8 cellular contexts compared by ENCODE assay signal in genomic region chrX:71095555-71095970, GRCh38. TPM values are rescaled to one million over a fixed set of nuclear protein-coding genes. Genes with fewer than 3 reads are reported as not detected.
A peak's percentile ranks its signal among the peaks of the same experiment; 100 is the strongest.
DNase-seq lines count a peak whose midpoint lies in the region; ATAC-seq and TF ChIP-seq lines count a peak whose summit lies in the region.

A gene with protein sequence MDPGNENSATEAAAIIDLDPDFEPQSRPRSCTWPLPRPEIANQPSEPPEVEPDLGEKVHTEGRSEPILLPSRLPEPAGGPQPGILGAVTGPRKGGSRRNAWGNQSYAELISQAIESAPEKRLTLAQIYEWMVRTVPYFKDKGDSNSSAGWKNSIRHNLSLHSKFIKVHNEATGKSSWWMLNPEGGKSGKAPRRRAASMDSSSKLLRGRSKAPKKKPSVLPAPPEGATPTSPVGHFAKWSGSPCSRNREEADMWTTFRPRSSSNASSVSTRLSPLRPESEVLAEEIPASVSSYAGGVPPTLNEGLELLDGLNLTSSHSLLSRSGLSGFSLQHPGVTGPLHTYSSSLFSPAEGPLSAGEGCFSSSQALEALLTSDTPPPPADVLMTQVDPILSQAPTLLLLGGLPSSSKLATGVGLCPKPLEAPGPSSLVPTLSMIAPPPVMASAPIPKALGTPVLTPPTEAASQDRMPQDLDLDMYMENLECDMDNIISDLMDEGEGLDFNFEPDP (plus strand): TSS chrX:71095851. CDS start chrX:71096529, 678 bp downstream.

- in situ Hi-C loops in Panc1 (cut with HindIII; ENCODE audit: low pct_unique_long_range_greater_than_20kb, low sequenced_read_pairs), result no loop called here

- H3K4me1 Mint-ChIP-seq in naive B cell, result peaks cover 15 to 39% (median 23%) of the 10 kb centered on the region in 3 donors
- peaks cover 34% of the 10 kb centered on the region for H3K4me1 Mint-ChIP-seq in stimulated activated effector memory CD8-positive, alpha-beta T cell treated with anti-CD3 and anti-CD28 coated beads, Interleukin-12 subunit alpha, Interleukin-12 subunit beta, amount 100 ng/mL, for 72 hours

- CTCF ChIA-PET in Panc1 (lab: Charles Lee), result no interaction called here

- H3K36me3 ChIP-seq in Panc1 (ENCODE audit: control insufficient read depth, insufficient read depth, low read length) (no peaks in the 10 kb centered on the region), esophagus squamous epithelium (no peaks in the 10 kb centered on the region)

- TF ChIP-seq CTCF in Panc1 (IDR thresholded peaks at IDR 0.05), result no peak
- no peak for TF ChIP-seq CTCF in esophagus squamous epithelium (IDR thresholded peaks at IDR 0.05)

- H3K4me3 Mint-ChIP-seq in naive B cell, result peak within 1 kb of the TSS; percentile 90 to 98 (median 94)
- peak within 1 kb of the TSS; percentile 90 for H3K4me3 Mint-ChIP-seq in stimulated activated effector memory CD8-positive, alpha-beta T cell treated with anti-CD3 and anti-CD28 coated beads, Interleukin-12 subunit alpha, Interleukin-12 subunit beta, amount 100 ng/mL, for 72 hours

- intact Hi-C loops in Panc1 (cut with micrococcal nuclease; ENCODE audit: unreplicated experiment) (loop anchor here (5.0 kb wide), 1 partner anchor 82 kb away; no protein-coding TSS in a partner anchor), esophagus squamous epithelium (cut with DNase I) (no loop called here)

- peak in 1 of 4 donors; percentile 19 for TF ChIP-seq POLR2A in esophagus squamous epithelium (IDR thresholded peaks at IDR 0.05)

- H3K36me3 Mint-ChIP-seq in naive B cell, result no peaks in the 10 kb centered on the region
- peaks cover 8% of the 10 kb centered on the region for H3K36me3 Mint-ChIP-seq in stimulated activated effector memory CD8-positive, alpha-beta T cell treated with anti-CD3 and anti-CD28 coated beads, Interleukin-12 subunit alpha, Interleukin-12 subunit beta, amount 100 ng/mL, for 72 hours

- BruUV-seq in Panc1 (replicated peaks; lab: Mats Ljungman, UMichigan), result no TSS peak

- peaks cover 4% of the 10 kb centered on the region for H3K27me3 ChIP-seq in Panc1 (ENCODE audit: control insufficient read depth, insufficient read depth, low read length)
- H3K27me3 ChIP-seq in esophagus squamous epithelium, result no peaks in the 10 kb centered on the region

- peak within 1 kb of the TSS; percentile 93 to 99 (median 95) for H3K27ac Mint-ChIP-seq in naive B cell
- H3K27ac Mint-ChIP-seq in stimulated activated effector memory CD8-positive, alpha-beta T cell treated with anti-CD3 and anti-CD28 coated beads, Interleukin-12 subunit alpha, Interleukin-12 subunit beta, amount 100 ng/mL, for 72 hours, result peak within 1 kb of the TSS; percentile 94

- peak within 1 kb of the TSS; percentile 57 to 74 for H3K4me3 ChIP-seq in Panc1 (ENCODE audit: low read depth in 2 of 2, low read length in 2 of 2)
- H3K4me3 ChIP-seq in esophagus squamous epithelium, result peak within 1 kb of the TSS; percentile 40 to 72 (median 59)

- POLR2A ChIA-PET in Panc1 (lab: Charles Lee), result no interaction called here

- H3K4me1 ChIP-seq in Panc1 (ENCODE audit: control insufficient read depth, insufficient read depth, low read length), result no peaks in the 10 kb centered on the region; the same call in 1 of the 2 replicates
- peaks cover 3 to 28% (median 6%) of the 10 kb centered on the region in 3 donors for H3K4me1 ChIP-seq in esophagus squamous epithelium

- WGBS in esophagus squamous epithelium, 2 donors, result 15% methylated on average over 26 of the region's 28 CpGs; no CpG with 5 or more reads in 1 of the 2 donors

- peak within 1 kb of the TSS; percentile 73 for H3K27ac ChIP-seq in Panc1 (ENCODE audit: low read length)
- peak within 1 kb of the TSS; percentile 76 to 86 (median 84) for H3K27ac ChIP-seq in esophagus squamous epithelium

- DNase-seq in DMS114 treated with DMSO at 0.1 percent for 48 hours (lab: John Stamatoyannopoulos, UW; ENCODE audit: unreplicated experiment) (peak; percentile 82), KG1 (lab: John Stamatoyannopoulos, UW) (peak; percentile 13), Panc1 (ENCODE audit: low read depth, low spot score) (peak; percentile 47), esophagus squamous epithelium (lab: John Stamatoyannopoulos, UW) (peak; percentile 17), naive B cell (peak; percentile 83)
- DNase-seq in activated T-cell treated with anti-CD3 and anti-CD28 coated beads, Interleukin-2, amount 50 U/mL, for 48 hours, result peak; percentile 88 to 89
- DNase-seq in stimulated activated effector memory CD8-positive, alpha-beta T cell treated with anti-CD3 and anti-CD28 coated beads, Interleukin-12 subunit alpha, Interleukin-12 subunit beta, amount 100 ng/mL, for 72 hours (ENCODE audit: low spot score in 2 of 2), result peak; percentile 69 to 87

- H3K9me3 ChIP-seq in Panc1 (ENCODE audit: control insufficient read depth, insufficient read depth, low read depth, low read length), result no peaks in the 10 kb centered on the region
- no peaks in the 10 kb centered on the region for H3K9me3 ChIP-seq in esophagus squamous epithelium

- H3K9me3 Mint-ChIP-seq in naive B cell, result peaks cover 0 to 5% (median 0%) of the 10 kb centered on the region in 7 donors
- H3K9me3 Mint-ChIP-seq in stimulated activated effector memory CD8-positive, alpha-beta T cell treated with anti-CD3 and anti-CD28 coated beads, Interleukin-12 subunit alpha, Interleukin-12 subunit beta, amount 100 ng/mL, for 72 hours, result no peaks in the 10 kb centered on the region

- H3K27me3 Mint-ChIP-seq in naive B cell, result peaks cover 0 to 16% (median 0%) of the 10 kb centered on the region in 3 donors

- peak; percentile 80 for ATAC-seq in GM21717 (IDR thresholded peaks at IDR 0.05; ENCODE audit: unreplicated experiment)
- peak; percentile 97 for ATAC-seq in Panc1
- ATAC-seq in naive B cell (ENCODE audit: low read depth in 2 of 2), result peak; percentile 86 to 87
- peak; percentile 92 for ATAC-seq in stimulated activated effector memory CD8-positive, alpha-beta T cell treated with anti-CD3 and anti-CD28 coated beads, Interleukin-12 subunit alpha, Interleukin-12 subunit beta, amount 100 ng/mL, for 72 hours

RNA-seq across cellular contexts. Expression of the gene that starts here (rescaled TPM):
- total RNA-seq in Panc1 (2021; ENCODE audit: unreplicated experiment), result 2.9 TPM
- 2.8 TPM for polyA plus RNA-seq in Panc1 (2012; ENCODE audit: insufficient read length)
- total RNA-seq in esophagus squamous epithelium, result 10 to 100 TPM in 2 of 4 donors, 1 to 10 TPM in 2; 4.8 to 17.7 (median 13.2) TPM
- polyA plus RNA-seq in naive B cell (ENCODE audit: low read depth in 6 of 6), result 1 to 10 TPM; 1.1 to 3.7 (median 2.2) TPM

Comparison
In these comparisons a context has a peak if more than half of its experiments do, and no peak if none do; other contexts are left out.
1. Peak in every context shown above with its lines: DNase-seq, ATAC-seq, H3K4me3 ChIP-seq and H3K27ac ChIP-seq.
2. DNase-seq: peak in every context shown above with its lines; median percentile 88 in activated T-cell treated with anti-CD3 and anti-CD28 coated beads, Interleukin-2, amount 50 U/mL, for 48 hours; 83 in naive B cell; 82 in DMS114 treated with DMSO at 0.1 percent for 48 hours; 78 in stimulated activated effector memory CD8-positive, alpha-beta T cell treated with anti-CD3 and anti-CD28 coated beads, Interleukin-12 subunit alpha, Interleukin-12 subunit beta, amount 100 ng/mL, for 72 hours; 47 in Panc1; 17 in esophagus squamous epithelium; 13 in KG1.